ENCODE assay signal across 3 cellular contexts in the genomic region with DNA sequence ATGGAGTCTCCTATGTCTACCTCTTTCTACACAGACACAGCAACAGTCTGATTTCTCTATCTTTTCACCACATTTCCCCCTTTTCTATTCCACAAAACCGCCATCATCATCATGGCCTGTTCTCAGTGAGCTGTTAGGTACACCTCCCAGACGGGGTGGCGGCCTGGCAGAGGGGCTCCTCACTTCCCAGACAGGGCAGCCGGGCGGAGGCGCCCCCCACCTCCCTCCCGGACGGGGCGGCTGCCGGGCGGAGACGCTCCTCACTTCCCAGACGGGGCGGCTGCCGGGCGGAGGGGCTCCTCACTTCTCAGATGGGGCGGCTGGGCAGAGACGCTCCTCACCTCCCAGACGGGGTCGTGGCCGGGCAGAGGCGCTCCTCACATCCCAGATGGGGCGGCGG. TPM values are rescaled to one million over a fixed set of nuclear protein-coding genes. Genes with fewer than 3 reads are reported as not detected.
"Had no signal": no experiment of that assay in that cellular context is flagged by ENCODE, and none has a peak within 500 bp of the region (broad histone marks: within the 10 kb centered on the region; RNA-seq: fewer than 3 reads in every experiment).

No MANE protein-coding gene starts in this region.

RNA-seq across cellular contexts. Expression of gene APOD, which starts 15.8 kb away (rescaled TPM):
- total RNA-seq: endodermal cell, epithelial cell of proximal tubule, foreskin keratinocyte had no signal
